Comparison of ENCODE assay signal across 8 cellular contexts in genomic region chr2:27133905-27134780, GRCh38. TPM values are rescaled to one million over a fixed set of nuclear protein-coding genes. Genes with fewer than 3 reads are reported as not detected.
A peak's percentile ranks its signal among the peaks of the same experiment; 100 is the strongest.
DNase-seq lines count a peak whose midpoint lies in the region; ATAC-seq and TF ChIP-seq lines count a peak whose summit lies in the region.

A gene with protein sequence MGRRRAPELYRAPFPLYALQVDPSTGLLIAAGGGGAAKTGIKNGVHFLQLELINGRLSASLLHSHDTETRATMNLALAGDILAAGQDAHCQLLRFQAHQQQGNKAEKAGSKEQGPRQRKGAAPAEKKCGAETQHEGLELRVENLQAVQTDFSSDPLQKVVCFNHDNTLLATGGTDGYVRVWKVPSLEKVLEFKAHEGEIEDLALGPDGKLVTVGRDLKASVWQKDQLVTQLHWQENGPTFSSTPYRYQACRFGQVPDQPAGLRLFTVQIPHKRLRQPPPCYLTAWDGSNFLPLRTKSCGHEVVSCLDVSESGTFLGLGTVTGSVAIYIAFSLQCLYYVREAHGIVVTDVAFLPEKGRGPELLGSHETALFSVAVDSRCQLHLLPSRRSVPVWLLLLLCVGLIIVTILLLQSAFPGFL (minus strand): TSS chr2:27134636. CDS start chr2:27134421, 215 bp downstream.

- H3K27me3 ChIP-seq in right atrium auricular region = no peaks in the 10 kb centered on the region
- H3K27me3 ChIP-seq in uterus = no peaks in the 10 kb centered on the region

- H3K36me3 ChIP-seq in right atrium auricular region (peaks cover 34% of the 10 kb centered on the region), uterus (no peaks in the 10 kb centered on the region)

- TF ChIP-seq CTCF in GM13977 (IDR thresholded peaks at IDR 0.05; ENCODE audit: extremely low read depth, insufficient read depth, missing control alignments) (peak; percentile 36), right atrium auricular region (IDR thresholded peaks at IDR 0.05) (peak in 1 of 2 donors; percentile 27), uterus (IDR thresholded peaks at IDR 0.05) (peak; percentile 41 to 68 (median 42))

- H3K27ac ChIP-seq in angular gyrus (ENCODE audit: low read depth, low read length) (peak within 1 kb of the TSS; percentile 46), right atrium auricular region (peak within 1 kb of the TSS; percentile 92), uterus (peak within 1 kb of the TSS; percentile 89 to 96)

- H3K4me1 ChIP-seq in right atrium auricular region (peaks cover 0 to 23% of the 10 kb centered on the region in 2 donors), uterus (peaks cover 0 to 12% of the 10 kb centered on the region in 2 donors)

- TF ChIP-seq POLR2A in uterus (IDR thresholded peaks at IDR 0.05) = peak; percentile 86 to 98

- peak; percentile 99 for DNase-seq in GM13977 (ENCODE audit: low spot score)
- DNase-seq in NCI-H187 (lab: John Stamatoyannopoulos, UW) = peak; percentile 93 to 98
- DNase-seq in T-helper 2 cell = peak; percentile 95 to 98 (median 98)
- peak; percentile 96 for DNase-seq in right atrium auricular region (ENCODE audit: low spot score)
- DNase-seq in pulmonary artery endothelial cell (ENCODE audit: low read depth, low spot score) = peak; percentile 62
- DNase-seq in uterus = peak; percentile 95 to 98

- intact Hi-C loops in uterus (cut with DNase I; ENCODE audit: low total_unique reads) = loop anchor here (10.0 kb wide), 1 partner anchor 61 kb away; no protein-coding TSS in a partner anchor

- peak within 1 kb of the TSS; percentile 99 to 100 for H3K4me3 ChIP-seq in right atrium auricular region
- H3K4me3 ChIP-seq in uterus = peak within 1 kb of the TSS; percentile 83 to 99

- in situ Hi-C loops in GM13977 (cut with MboI; ENCODE audit: low pct_unique_long_range_greater_than_20kb, low sequenced_read_pairs, unreplicated experiment) = no loop called here

- ATAC-seq in HG02885 (IDR thresholded peaks at IDR 0.05; ENCODE audit: poor library complexity, unreplicated experiment) = peak; percentile 91

- H3K9me3 ChIP-seq in right atrium auricular region (no peaks in the 10 kb centered on the region), uterus (no peaks in the 10 kb centered on the region)

RNA-seq across cellular contexts. Expression of the gene that starts here (rescaled TPM):
- total RNA-seq in right atrium auricular region (10 to 100 TPM; 47.5 to 51.4 TPM), pulmonary artery endothelial cell (34.7 and 40.7 TPM in 2 replicates), uterus (10 to 100 TPM; 37.7 to 91.0 (median 62.9) TPM)

Comparison
In these comparisons a context has a peak if more than half of its experiments do, and no peak if none do; other contexts are left out.
1. Peak in every context shown above with its lines: DNase-seq, ATAC-seq, H3K4me3 ChIP-seq and H3K27ac ChIP-seq.